ENCODE assay signal across 1 cellular context in genomic region chr14:76958020-76958965, GRCh38.
TF ChIP-seq lines count a peak whose summit lies in the region.

No MANE protein-coding gene starts in this region.

TF ChIP-seq in HepG2, 621 proteins besides CTCF, POLR2A, EP300 and RAD21 (continued from another document):
- TF ChIP-seq ZNF646 (CRISPR knock-in tag; IDR thresholded peaks at IDR 0.05) (no peak), SAP130 (CRISPR knock-in tag; IDR thresholded peaks at IDR 0.05; ENCODE audit: low read depth) (peak; percentile 20; the same call in 1 of the 2 replicates), KDM1A (CRISPR knock-in tag; IDR thresholded peaks at IDR 0.05) (peak; percentile 75), ESRRA (CRISPR knock-in tag; IDR thresholded peaks at IDR 0.05; ENCODE audit: low read depth) (peak; percentile 90), RFX3 (CRISPR knock-in tag; IDR thresholded peaks at IDR 0.05) (peak; percentile 59; the same call in 1 of the 2 replicates), ZNF629 (CRISPR knock-in tag; conservative IDR thresholded peaks at IDR 0.05) (peak; percentile 96), ZFP91 (CRISPR knock-in tag; IDR thresholded peaks at IDR 0.05; ENCODE audit: borderline replicate concordance) (0 out of 2 replicates have a peak, but pooled peaks have one; percentile 22)
